14 cellular contexts compared by ENCODE assay signal in the genomic region with DNA sequence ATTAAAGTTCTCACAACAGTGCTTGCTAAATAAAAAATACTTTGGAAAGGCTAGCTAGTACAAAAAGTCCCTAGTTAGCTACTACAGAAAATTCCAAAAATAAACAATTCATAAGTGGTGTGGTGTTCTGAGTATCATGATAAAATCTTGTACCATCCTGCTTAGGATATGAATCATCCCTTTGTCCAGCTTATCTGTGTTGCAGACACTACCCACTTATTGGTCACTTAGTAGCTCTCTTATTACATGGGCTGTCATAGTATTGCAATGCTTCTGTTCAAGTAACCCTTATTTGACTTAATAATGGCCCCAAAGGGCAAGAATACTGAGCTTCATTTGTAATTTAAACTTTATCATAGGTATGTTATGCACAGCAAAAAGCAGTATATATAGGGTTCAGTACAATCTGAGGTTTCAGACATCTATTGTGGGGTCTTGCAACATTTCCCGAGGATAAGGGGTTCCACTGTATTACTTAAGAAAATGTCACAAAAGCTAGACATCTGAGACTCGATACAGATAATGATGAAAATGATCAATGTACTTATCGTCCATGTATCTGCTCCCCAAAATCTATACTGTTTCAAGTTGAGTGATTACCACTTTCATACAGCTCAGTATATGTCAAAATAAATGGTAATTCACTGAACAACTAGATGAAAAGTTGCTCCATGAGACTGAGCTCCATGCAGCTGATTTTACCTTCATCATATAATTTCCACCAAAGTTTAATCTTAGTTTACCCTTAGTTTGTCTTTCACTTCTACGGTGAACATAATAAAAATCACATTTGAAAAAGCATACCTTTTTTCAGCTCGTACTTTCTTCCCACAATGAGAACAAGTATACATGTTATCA.
A peak's percentile ranks its signal among the peaks of the same experiment; 100 is the strongest.
DNase-seq lines count a peak whose midpoint lies in the region; ATAC-seq, FAIRE-seq and TF ChIP-seq lines count a peak whose summit lies in the region.
"Had no signal": no experiment of that assay in that cellular context is flagged by ENCODE, and none has a peak within 500 bp of the region (broad histone marks: within the 10 kb centered on the region; RNA-seq: fewer than 3 reads in every experiment).

No MANE protein-coding gene starts in this region.

- peak overlapping the region; percentile 40 for H3K27ac Mint-ChIP-seq in activated T-helper 17 cell treated with anti-CD3 and anti-CD28 coated beads, Interleukin-2, amount 50 U/mL, for 72 hours
- H3K27ac Mint-ChIP-seq: CD8-positive, alpha-beta T cell; stimulated activated naive CD8-positive, alpha-beta T cell treated with anti-CD3 and anti-CD28 coated beads, Interleukin-15, Interleukin-2, amounts not matched to agents 100 ng/mL and 50 ng/mL, for 24 hours had no signal

- H3K36me3 Mint-ChIP-seq in activated T-helper 17 cell treated with anti-CD3 and anti-CD28 coated beads, Interleukin-2, amount 50 U/mL, for 72 hours (ENCODE audit: low read depth) = peaks cover 92% of the 10 kb centered on the region

- H3K79me2 ChIP-seq in ACC112 (ENCODE audit: control insufficient read depth, insufficient read depth, low read length, unreplicated experiment) = no peaks in the 10 kb centered on the region

- peaks cover 49% of the 10 kb centered on the region for H3K4me1 ChIP-seq in ACC112 (ENCODE audit: control insufficient read depth, insufficient read depth, low read length, unreplicated experiment)
- H3K4me1 ChIP-seq in prostate gland (replicated peaks) = no peaks in the 10 kb centered on the region

- 87% methylated on average over 5 of the region's 5 CpGs for WGBS in prostate gland

- DNase-seq in H54 (ENCODE audit: insufficient read length, low spot score) (peak; percentile 15), glomerular endothelial cell (ENCODE audit: extremely low read depth, low read depth, low spot score) (peak; percentile 63), NCI-H187 treated with DMSO at 0.1 percent for 48 hours (lab: John Stamatoyannopoulos, UW) (no peak), prostate gland (ENCODE audit: low spot score) (no peak), GM20000 (ENCODE audit: low spot score) (no peak)
- DNase-seq: CD8-positive, alpha-beta T cell; KG1; NCI-H774; stimulated activated CD4-positive, alpha-beta T cell treated with anti-CD3 and anti-CD28 coated beads, Interleukin-1b, Interleukin-23, amount 100 ng/mL, for 48 hours had no signal

- TF ChIP-seq POLR2A in H54 (IDR thresholded peaks at IDR 0.05; ENCODE audit: low read depth, low read length) (no peak), prostate gland (IDR thresholded peaks at IDR 0.05) (no peak)

- no peak overlapping the region for H3K4me3 Mint-ChIP-seq in activated T-helper 17 cell treated with anti-CD3 and anti-CD28 coated beads, Interleukin-2, amount 50 U/mL, for 72 hours
- H3K4me3 Mint-ChIP-seq: CD8-positive, alpha-beta T cell; natural killer cell treated with Interleukin-12 subunit alpha and Interleukin-12 subunit beta and Interleukin-15 and Interleukin-18, amount 100 ng/mL, for 72 hours; stimulated activated naive CD8-positive, alpha-beta T cell treated with anti-CD3 and anti-CD28 coated beads, Interleukin-15, Interleukin-2, amounts not matched to agents 100 ng/mL and 50 ng/mL, for 24 hours had no signal

- TF ChIP-seq CTCF in prostate gland (IDR thresholded peaks at IDR 0.05) = no peak
- TF ChIP-seq CTCF in GM20000 (IDR thresholded peaks at IDR 0.05; ENCODE audit: extremely low read depth, missing control alignments) = no peak

- no peaks in the 10 kb centered on the region for H3K27me3 ChIP-seq in ACC112 (ENCODE audit: insufficient read depth, low read length)
- no peaks in the 10 kb centered on the region for H3K27me3 ChIP-seq in prostate gland (replicated peaks; ENCODE audit: insufficient read depth)

- peak; percentile 94 for FAIRE-seq in H54 (lab: Jason Lieb, UNC)

- H3K27me3 Mint-ChIP-seq in activated T-helper 17 cell treated with anti-CD3 and anti-CD28 coated beads, Interleukin-2, amount 50 U/mL, for 72 hours = no peaks in the 10 kb centered on the region
- H3K27me3 Mint-ChIP-seq: natural killer cell treated with Interleukin-12 subunit alpha and Interleukin-12 subunit beta and Interleukin-15 and Interleukin-18, amount 100 ng/mL, for 72 hours; stimulated activated naive CD8-positive, alpha-beta T cell treated with anti-CD3 and anti-CD28 coated beads, Interleukin-15, Interleukin-2, amounts not matched to agents 100 ng/mL and 50 ng/mL, for 24 hours had no signal

- ATAC-seq in activated T-helper 17 cell treated with anti-CD3 and anti-CD28 coated beads, Interleukin-2, amount 50 U/mL, for 72 hours (replicated peaks) = no peak
- ATAC-seq in HG02610 (IDR thresholded peaks at IDR 0.05; ENCODE audit: unreplicated experiment) = no peak
- ATAC-seq: CD8-positive, alpha-beta T cell; natural killer cell treated with Interleukin-12 subunit alpha and Interleukin-12 subunit beta and Interleukin-15 and Interleukin-18, amount 100 ng/mL, for 72 hours had no signal

- H3K27ac ChIP-seq in ACC112 (ENCODE audit: low read depth, low read length) (peak overlapping the region; percentile 88), prostate gland (peak overlapping the region in 1 of 2 donors; percentile 17)

- no peak overlapping the region for H2AFZ ChIP-seq in ACC112 (ENCODE audit: low read length, unreplicated experiment)

- H3K4me1 Mint-ChIP-seq in activated T-helper 17 cell treated with anti-CD3 and anti-CD28 coated beads, Interleukin-2, amount 50 U/mL, for 72 hours = no peaks in the 10 kb centered on the region

- intact Hi-C loops in prostate gland (cut with DNase I) = no loop called here

- H3K36me3 ChIP-seq in ACC112 (ENCODE audit: insufficient read depth, low read length) = peaks cover 34% of the 10 kb centered on the region
- no peaks in the 10 kb centered on the region for H3K36me3 ChIP-seq in prostate gland

- no peaks in the 10 kb centered on the region for H3K9me3 Mint-ChIP-seq in activated T-helper 17 cell treated with anti-CD3 and anti-CD28 coated beads, Interleukin-2, amount 50 U/mL, for 72 hours
- H3K9me3 Mint-ChIP-seq: CD8-positive, alpha-beta T cell; natural killer cell treated with Interleukin-12 subunit alpha and Interleukin-12 subunit beta and Interleukin-15 and Interleukin-18, amount 100 ng/mL, for 72 hours; stimulated activated naive CD8-positive, alpha-beta T cell treated with anti-CD3 and anti-CD28 coated beads, Interleukin-15, Interleukin-2, amounts not matched to agents 100 ng/mL and 50 ng/mL, for 24 hours had no signal

- H3K4me3 ChIP-seq in ACC112 (ENCODE audit: low read depth, low read length) (peak overlapping the region; percentile 52), prostate gland (no peak overlapping the region)

- no peaks in the 10 kb centered on the region for H3K9me3 ChIP-seq in prostate gland

Comparison
In these comparisons a context has a peak if more than half of its experiments do, and no peak if none do; other contexts are left out.
1. DNase-seq: peak in H54 (single experiment) and glomerular endothelial cell (single experiment); none in NCI-H187 treated with DMSO at 0.1 percent for 48 hours (single experiment), prostate gland (single experiment) and GM20000 (single experiment).